Comparison of ENCODE assay signal across 8 cellular contexts in genomic region chr14:58427289-58428010, GRCh38. TPM values are rescaled to one million over a fixed set of nuclear protein-coding genes. Genes with fewer than 3 reads are reported as not detected.
DNase-seq lines count a peak whose midpoint lies in the region; ATAC-seq and TF ChIP-seq lines count a peak whose summit lies in the region.

KIAA0586 (plus strand) TSS chr14:58427719; CDS start chr14:58428265, 546 bp downstream.
TIMM9 (minus strand) TSS chr14:58427531; CDS start chr14:58411945, 15,586 bp downstream.

- peak within 1 kb of the TSS; percentile 88 for H3K4me3 Mint-ChIP-seq in activated naive CD4-positive, alpha-beta T cell treated with anti-CD3 and anti-CD28 coated beads for 36 hours

- peak; percentile 98 for ATAC-seq in gastroesophageal sphincter

- H3K4me1 ChIP-seq in gastroesophageal sphincter (peaks cover 5 to 44% (median 17%) of the 10 kb centered on the region in 3 donors), neutrophil (ENCODE audit: control insufficient read depth in 1 of 2, insufficient read depth in 1 of 2, low read depth in 1 of 2, low read length in 1 of 2) (peaks cover 17 to 19% of the 10 kb centered on the region in 2 experiments)

- no peak for TF ChIP-seq EP300 in gastroesophageal sphincter (IDR thresholded peaks at IDR 0.05)

- CTCF ChIA-PET in activated naive CD4-positive, alpha-beta T cell treated with anti-CD3 and anti-CD28 coated beads for 36 hours (lab: Charles Lee): interaction anchor here (0.8 kb wide), 1 partner anchor 211 kb away, joined by 3 read pairs; no protein-coding TSS in a partner anchor

- TF ChIP-seq POLR2A in gastroesophageal sphincter (IDR thresholded peaks at IDR 0.05): peak; percentile 68 to 70

- peak within 1 kb of the TSS; percentile 99 for H3K27ac Mint-ChIP-seq in activated naive CD4-positive, alpha-beta T cell treated with anti-CD3 and anti-CD28 coated beads for 36 hours

- WGBS in gastroesophageal sphincter (ENCODE audit: low coverage in 1 of 2), 2 donors: 0% methylated on average over 29 to 32 of the region's 32 CpGs

- H3K9me3 Mint-ChIP-seq in activated naive CD4-positive, alpha-beta T cell treated with anti-CD3 and anti-CD28 coated beads for 36 hours: no peaks in the 10 kb centered on the region

- no peaks in the 10 kb centered on the region for H3K9me3 ChIP-seq in gastroesophageal sphincter
- H3K9me3 ChIP-seq in neutrophil: no peaks in the 10 kb centered on the region

- intact Hi-C loops in activated naive CD4-positive, alpha-beta T cell treated with anti-CD3 and anti-CD28 coated beads for 36 hours (cut with micrococcal nuclease): loop anchor here (1.0 to 5.0 kb wide), 12 partner anchors 32 to 1159 kb away; partner anchors contain the start of genes AP5M1, ARID4A, DAAM1 and EXOC5

- H3K27ac ChIP-seq in gastroesophageal sphincter (peak within 1 kb of the TSS; percentile 84 to 100 (median 90)), neutrophil (peak within 1 kb of the TSS; percentile 90), substantia nigra (ENCODE audit: low read depth, low read length, poor library complexity, severe bottlenecking) (peak within 1 kb of the TSS; percentile 85)

- H3K36me3 ChIP-seq in gastroesophageal sphincter (peaks cover 0 to 38% of the 10 kb centered on the region in 2 donors), neutrophil (no peaks in the 10 kb centered on the region)

- H3K4me1 Mint-ChIP-seq in activated naive CD4-positive, alpha-beta T cell treated with anti-CD3 and anti-CD28 coated beads for 36 hours (ENCODE audit: low read depth): peaks cover 48% of the 10 kb centered on the region

- peak within 1 kb of the TSS; percentile 96 for H3K4me3 ChIP-seq in HFF-Myc (replicated peaks; ENCODE audit: low read depth, low read length)
- peak within 1 kb of the TSS; percentile 82 to 100 for H3K4me3 ChIP-seq in gastroesophageal sphincter
- H3K4me3 ChIP-seq in neutrophil (ENCODE audit: low read depth in 1 of 2, low read length in 1 of 2): peak within 1 kb of the TSS; percentile 78 to 92

- DNase-seq in GM03348 (ENCODE audit: low spot score): peak; percentile 96
- peak; percentile 98 for DNase-seq in HFF-Myc (ENCODE audit: extremely low read depth, low read depth)
- DNase-seq in NAMALWA (ENCODE audit: low spot score): peak; percentile 97
- DNase-seq in SK-N-DZ (ENCODE audit: low spot score): peak; percentile 99
- peak; percentile 98 for DNase-seq in activated naive CD4-positive, alpha-beta T cell treated with anti-CD3 and anti-CD28 coated beads for 36 hours
- DNase-seq in substantia nigra (lab: John Stamatoyannopoulos, UW): peak; percentile 15 to 94 (median 86)

- no peak for TF ChIP-seq CTCF in HFF-Myc (IDR thresholded peaks at IDR 0.05; ENCODE audit: low read depth, low read length, missing control alignments)
- TF ChIP-seq CTCF in gastroesophageal sphincter (IDR thresholded peaks at IDR 0.05): no peak
- peak; percentile 18 for TF ChIP-seq CTCF in neutrophil (IDR thresholded peaks at IDR 0.05)

- no peaks in the 10 kb centered on the region for H3K27me3 Mint-ChIP-seq in activated naive CD4-positive, alpha-beta T cell treated with anti-CD3 and anti-CD28 coated beads for 36 hours (ENCODE audit: low read depth)

- peaks cover 20% of the 10 kb centered on the region for H3K36me3 Mint-ChIP-seq in activated naive CD4-positive, alpha-beta T cell treated with anti-CD3 and anti-CD28 coated beads for 36 hours (ENCODE audit: low read depth)

- H3K27me3 ChIP-seq in gastroesophageal sphincter: no peaks in the 10 kb centered on the region
- H3K27me3 ChIP-seq in neutrophil: no peaks in the 10 kb centered on the region

RNA-seq across cellular contexts. Expression of gene KIAA0586, which starts in this region (rescaled TPM):
- 15.5 and 19.7 TPM in 2 replicates for polyA plus RNA-seq in SK-N-DZ (2014; cell fraction: cytosol; rRNA removed)
- polyA plus RNA-seq in SK-N-DZ (2014; cell fraction: nucleus; rRNA removed): 14.2 and 19.8 TPM in 2 replicates
- 10 to 100 TPM; 40.4 to 41.8 TPM for total RNA-seq in activated naive CD4-positive, alpha-beta T cell treated with anti-CD3 and anti-CD28 coated beads for 36 hours
- total RNA-seq in gastroesophageal sphincter: 10 to 100 TPM; 11.6 to 22.4 (median 18.0) TPM

RNA-seq across cellular contexts. Expression of gene TIMM9, which starts in this region (rescaled TPM):
- 50.9 and 91.7 TPM in 2 replicates for polyA plus RNA-seq in SK-N-DZ (2014; cell fraction: cytosol; rRNA removed)
- 29.3 and 44.3 TPM in 2 replicates for polyA plus RNA-seq in SK-N-DZ (2014; cell fraction: nucleus; rRNA removed)
- 10 to 100 TPM; 60.7 to 64.4 TPM for total RNA-seq in activated naive CD4-positive, alpha-beta T cell treated with anti-CD3 and anti-CD28 coated beads for 36 hours
- 100 to 1,000 TPM in 1 of 4 donors, 10 to 100 TPM in 3; 36.8 to 141 (median 49.4) TPM for total RNA-seq in gastroesophageal sphincter

Comparison
In these comparisons a context has a peak if more than half of its experiments do, and no peak if none do; other contexts are left out.
1. Peak in every context shown above with its lines: DNase-seq, ATAC-seq, H3K4me3 ChIP-seq and H3K27ac ChIP-seq.